In genomic region chr21:37072239-37072987, GRCh38 we compare ENCODE assay signal across 8 cellular contexts. TPM values are rescaled to one million over a fixed set of nuclear protein-coding genes. Genes with fewer than 3 reads are reported as not detected.
DNase-seq lines count a peak whose midpoint lies in the region; ATAC-seq and TF ChIP-seq lines count a peak whose summit lies in the region.

No MANE protein-coding gene starts in this region.

- H2BK5ac ChIP-seq in IMR-90 (ENCODE audit: low read depth, low read length, poor library complexity, severe bottlenecking): peak overlapping the region; percentile 97

- peak overlapping the region; percentile 97 to 99 (median 98) for H3K27ac Mint-ChIP-seq in brain

- dilution Hi-C loops in IMR-90 (cut with HindIII; ENCODE audit: low sequenced_read_pairs, unreplicated experiment): no loop called here

- H3K4me1 ChIP-seq in IMR-90 (ENCODE audit: control insufficient read depth, insufficient read depth, low read length): peaks cover 9% of the 10 kb centered on the region
- H3K4me1 ChIP-seq in SJSA1 (replicated peaks): peaks cover 34% of the 10 kb centered on the region

- peak; percentile 71 for TF ChIP-seq POLR2A in IMR-90 (IDR thresholded peaks at IDR 0.05; ENCODE audit: low read depth, low read length)

- H3K23ac ChIP-seq in IMR-90 (ENCODE audit: low read depth, low read length): peak overlapping the region; percentile 100

- peaks cover under 1 to 19% (median 15%) of the 10 kb centered on the region in 5 experiments for H3K9me3 Mint-ChIP-seq in brain

- peak overlapping the region; percentile 98 for H4K91ac ChIP-seq in IMR-90 (ENCODE audit: insufficient read depth, low read depth, low read length)

- peak overlapping the region; percentile 93 for H3K27ac ChIP-seq in IMR-90 (ENCODE audit: insufficient read depth, low read length)
- H3K27ac ChIP-seq in SJSA1: peak overlapping the region; percentile 91

- H3K9me3 ChIP-seq in IMR-90 (ENCODE audit: control insufficient read depth, insufficient read depth, low read length) (no peaks in the 10 kb centered on the region), SJSA1 (replicated peaks) (no peaks in the 10 kb centered on the region)

- no TSS peak for BruUV-seq in IMR-90 (replicated peaks; lab: Mats Ljungman, UMichigan)

- no peaks in the 10 kb centered on the region for H3K27me3 ChIP-seq in IMR-90 (ENCODE audit: control insufficient read depth, insufficient read depth, low read length)
- no peaks in the 10 kb centered on the region for H3K27me3 ChIP-seq in SJSA1 (replicated peaks)

- POLR2A ChIA-PET in IMR-90 (lab: Charles Lee; ENCODE audit: unreplicated experiment): interaction anchor here (0.9 kb wide), 1 partner anchor 17 kb away, joined by 3 read pairs; no protein-coding TSS in a partner anchor

- peaks cover 12% of the 10 kb centered on the region for H3K27me3 Mint-ChIP-seq in brain

- peaks cover 1% of the 10 kb centered on the region; the same call in 1 of the 2 replicates for H3K36me3 ChIP-seq in IMR-90 (ENCODE audit: control insufficient read depth, insufficient read depth, low read length)
- H3K36me3 ChIP-seq in SJSA1: peaks cover 8% of the 10 kb centered on the region

- peak overlapping the region; percentile 91 for H4K5ac ChIP-seq in IMR-90 (ENCODE audit: low read depth, low read length)

- H4K20me1 ChIP-seq in IMR-90 (ENCODE audit: insufficient read depth, low read length): peaks cover 39% of the 10 kb centered on the region

- peaks cover 11 to 49% of the 10 kb centered on the region in 2 experiments for H3K79me1 ChIP-seq in IMR-90 (ENCODE audit: low read depth in 1 of 2, low read length in 2 of 2)

- 1% methylated on average over 17 of the region's 54 CpGs; no CpG with 5 or more reads in 1 of the 2 experiments for WGBS in IMR-90 (ENCODE audit: extremely low coverage in 2 of 2, insufficient read length in 1 of 2), 2 experiments

- in situ Hi-C loops in IMR-90 (cut with MboI; ENCODE audit: low sequenced_read_pairs): no loop called here

- peak overlapping the region; percentile 100 for H3K14ac ChIP-seq in IMR-90 (replicated peaks; ENCODE audit: low read depth, low read length)

- peaks cover 50% of the 10 kb centered on the region for H3K4me1 Mint-ChIP-seq in brain

- peak overlapping the region; percentile 88 to 99 for H4K8ac ChIP-seq in IMR-90 (ENCODE audit: low read depth in 2 of 2, low read length in 2 of 2)

- peak overlapping the region; percentile 89 for H3K9ac ChIP-seq in IMR-90 (ENCODE audit: low read depth, low read length)

- TF ChIP-seq CTCF in IMR-90 (conservative IDR thresholded peaks at IDR 0.05; ENCODE audit: low read depth, low read length): no peak
- no peak for TF ChIP-seq CTCF in brain (conservative IDR thresholded peaks at IDR 0.05)

- H3K4me3 Mint-ChIP-seq in brain: peak overlapping the region; percentile 83 to 94 (median 87)

- H3K56ac ChIP-seq in IMR-90 (ENCODE audit: extremely low read depth, insufficient read depth, low read length): peak overlapping the region; percentile 98

- TF ChIP-seq RAD21 in IMR-90 (IDR thresholded peaks at IDR 0.05; ENCODE audit: low read length): 0 out of 2 replicates have a peak, but pooled peaks have one; percentile 2

- peak overlapping the region; percentile 92 for H2BK15ac ChIP-seq in IMR-90 (ENCODE audit: low read depth, low read length)

- H3K4ac ChIP-seq in IMR-90 (ENCODE audit: low read depth, low read length): peak overlapping the region; percentile 98

- DNase-seq in EL (peak; percentile 79), IMR-90 (peak; percentile 89), SJSA1 (ENCODE audit: low read depth in 1 of 2, low spot score in 2 of 2) (no peak), sciatic nerve (ENCODE audit: low spot score) (no peak), GM19240 (ENCODE audit: insufficient read length, low spot score) (no peak)

- peaks cover 13% of the 10 kb centered on the region; the same call in 1 of the 2 replicates for H3K9me1 ChIP-seq in IMR-90 (ENCODE audit: insufficient read depth, low read length)

- H2BK120ac ChIP-seq in IMR-90 (ENCODE audit: low read depth, low read length): peak overlapping the region; percentile 73

- intact Hi-C loops in IMR-90 (cut with micrococcal nuclease): loop anchor here (2.0 kb wide), 1 partner anchor 84 kb away; no protein-coding TSS in a partner anchor
- intact Hi-C loops in sciatic nerve (cut with DNase I): loop anchor here (5.0 kb wide), 1 partner anchor 80 kb away; no protein-coding TSS in a partner anchor

- peak overlapping the region; percentile 95 for H2AK9ac ChIP-seq in IMR-90 (replicated peaks; ENCODE audit: low read depth, low read length, poor library complexity)

- peak overlapping the region; percentile 95 for H3K4me2 ChIP-seq in IMR-90 (ENCODE audit: low read depth, low read length)

- peaks cover 50% of the 10 kb centered on the region for H3K36me3 Mint-ChIP-seq in brain

- peak overlapping the region; percentile 90 for H3K18ac ChIP-seq in IMR-90 (ENCODE audit: low read depth, low read length)

- CTCF ChIA-PET in IMR-90 (lab: Yijun Ruan, JAX): no interaction called here

- H3K4me3 ChIP-seq in IMR-90 (ENCODE audit: insufficient read depth, low read depth, low read length) (peak overlapping the region; percentile 56), SJSA1 (peak overlapping the region; percentile 90), iPS-11a (ENCODE audit: low read depth, low read length) (peak overlapping the region; percentile 76)

- peak overlapping the region; percentile 69 for H2BK20ac ChIP-seq in IMR-90 (ENCODE audit: low read depth, low read length)

- H2AFZ ChIP-seq in IMR-90 (replicated peaks; ENCODE audit: low read length, poor library complexity): peak overlapping the region; percentile 95

- ATAC-seq in GM21717 (IDR thresholded peaks at IDR 0.05; ENCODE audit: unreplicated experiment) (peak; percentile 41), IMR-90 (ENCODE audit: low read depth) (peak; percentile 81), sciatic nerve (peak; percentile 81)

- H2AK5ac ChIP-seq in IMR-90 (ENCODE audit: low read depth, low read length): peak overlapping the region; percentile 87

TF ChIP-seq in IMR-90, 13 proteins besides CTCF, POLR2A, EP300 and RAD21:
- TF ChIP-seq NFE2L2 (IDR thresholded peaks at IDR 0.05; ENCODE audit: low read depth, low read length): no peak
- TF ChIP-seq CEBPB (IDR thresholded peaks at IDR 0.05; ENCODE audit: low read depth, low read length): no peak
- peak; percentile 98 for TF ChIP-seq MAZ (IDR thresholded peaks at IDR 0.05; ENCODE audit: borderline replicate concordance, low read depth, low read length)
- no peak for TF ChIP-seq MAFK (IDR thresholded peaks at IDR 0.05; ENCODE audit: low read depth, low read length)
- TF ChIP-seq FOS (IDR thresholded peaks at IDR 0.05; ENCODE audit: low read depth, low read length): no peak
- peak; percentile 12 for TF ChIP-seq RCOR1 (IDR thresholded peaks at IDR 0.05; ENCODE audit: insufficient replicate concordance, low read length)
- 0 out of 2 replicates have a peak, but pooled peaks have one; percentile 78 for TF ChIP-seq CHD1 (IDR thresholded peaks at IDR 0.05; ENCODE audit: low read depth, low read length)
- TF ChIP-seq SMC3 (IDR thresholded peaks at IDR 0.05; ENCODE audit: low read depth, low read length): no peak
- no peak for TF ChIP-seq ELK1 (IDR thresholded peaks at IDR 0.05; ENCODE audit: borderline replicate concordance, low read depth, low read length)
- no peak for TF ChIP-seq RFX5 (IDR thresholded peaks at IDR 0.05; ENCODE audit: low read depth, low read length)
- TF ChIP-seq MXI1 (IDR thresholded peaks at IDR 0.05; ENCODE audit: borderline replicate concordance, low read depth, low read length): peak; percentile 65; the same call in 1 of the 2 replicates
- no peak for TF ChIP-seq BHLHE40 (IDR thresholded peaks at IDR 0.05; ENCODE audit: low read depth, low read length)
- TF ChIP-seq USF2 (IDR thresholded peaks at IDR 0.05; ENCODE audit: low read depth, low read length): no peak; the same call in 1 of the 2 replicates

RNA-seq across cellular contexts. Expression of gene PIGP, which starts 0.5 kb away (rescaled TPM):
- total RNA-seq in IMR-90 (2012; rRNA removed) (4.1 and 5.6 TPM in 2 replicates), sciatic nerve (34.5 TPM)
- polyA plus RNA-seq in IMR-90 (2012; rRNA removed) (11.0 and 15.4 TPM in 2 replicates), brain (ENCODE audit: insufficient read depth, low read depth, low replicate concordance) (63.1 TPM)
- polyA plus RNA-seq in IMR-90 (2012; cell fraction: cytosol; rRNA removed): 3.0 and 3.6 TPM in 2 replicates
- 4.1 and 6.8 TPM in 2 replicates for polyA plus RNA-seq in IMR-90 (2012; cell fraction: nucleus; rRNA removed; ENCODE audit: low replicate concordance)
- total RNA-seq in SJSA1 (2014; rRNA removed; shearing (Covaris generic)): 13.6 and 36.7 TPM in 2 replicates

RNA-seq across cellular contexts. Expression of gene TTC3, which starts 0.6 kb away (rescaled TPM):
- total RNA-seq in IMR-90 (2012; rRNA removed) (293 and 332 TPM in 2 replicates), sciatic nerve (146 TPM)
- polyA plus RNA-seq in IMR-90 (2012; rRNA removed) (87.8 and 96.7 TPM in 2 replicates), brain (ENCODE audit: insufficient read depth, low read depth, low replicate concordance) (66.3 TPM)
- 32.2 and 56.2 TPM in 2 replicates for polyA plus RNA-seq in IMR-90 (2012; cell fraction: cytosol; rRNA removed)
- polyA plus RNA-seq in IMR-90 (2012; cell fraction: nucleus; rRNA removed; ENCODE audit: low replicate concordance): 132 and 279 TPM in 2 replicates
- total RNA-seq in SJSA1 (2014; rRNA removed; shearing (Covaris generic)): 184 and 259 TPM in 2 replicates

Comparison
In these comparisons a context has a peak if more than half of its experiments do, and no peak if none do; other contexts are left out.
1. DNase-seq: peak in EL (single experiment) and IMR-90 (single experiment); none in SJSA1 (0 of 2), sciatic nerve (single experiment) and GM19240 (single experiment).
2. Peak in every context shown above with its lines, with median percentiles within 50 percentile points of each other: ATAC-seq and H3K4me3 ChIP-seq.